Comparison of ENCODE assay signal across 1 cellular context in the genomic region with DNA sequence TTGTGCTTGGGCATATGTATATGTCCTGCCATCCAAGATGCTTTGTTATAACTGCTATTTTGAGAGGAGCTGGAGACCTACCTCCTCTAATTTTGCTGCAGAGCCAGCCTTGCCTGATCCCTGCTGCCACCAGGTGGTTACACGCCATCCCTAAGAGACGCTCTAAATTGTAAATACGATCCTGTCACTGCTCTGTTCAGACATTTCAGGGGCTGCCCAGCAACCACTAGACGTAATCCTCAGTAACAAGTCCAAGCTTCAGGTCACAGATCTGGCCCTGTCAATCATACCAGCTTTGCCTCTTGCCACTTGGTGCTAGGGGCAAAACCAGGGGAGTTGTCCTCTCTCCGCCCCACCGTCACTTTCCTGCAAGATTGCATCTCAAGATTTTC.
TF ChIP-seq lines count a peak whose summit lies in the region.

No MANE protein-coding gene starts in this region.

TF ChIP-seq in HepG2, 621 proteins besides CTCF, POLR2A, EP300 and RAD21:
- no peak for TF ChIP-seq SRSF1 (optimal IDR thresholded peaks at IDR 0.05; ENCODE audit: low read depth, low read length)
- TF ChIP-seq, protein P1, sequence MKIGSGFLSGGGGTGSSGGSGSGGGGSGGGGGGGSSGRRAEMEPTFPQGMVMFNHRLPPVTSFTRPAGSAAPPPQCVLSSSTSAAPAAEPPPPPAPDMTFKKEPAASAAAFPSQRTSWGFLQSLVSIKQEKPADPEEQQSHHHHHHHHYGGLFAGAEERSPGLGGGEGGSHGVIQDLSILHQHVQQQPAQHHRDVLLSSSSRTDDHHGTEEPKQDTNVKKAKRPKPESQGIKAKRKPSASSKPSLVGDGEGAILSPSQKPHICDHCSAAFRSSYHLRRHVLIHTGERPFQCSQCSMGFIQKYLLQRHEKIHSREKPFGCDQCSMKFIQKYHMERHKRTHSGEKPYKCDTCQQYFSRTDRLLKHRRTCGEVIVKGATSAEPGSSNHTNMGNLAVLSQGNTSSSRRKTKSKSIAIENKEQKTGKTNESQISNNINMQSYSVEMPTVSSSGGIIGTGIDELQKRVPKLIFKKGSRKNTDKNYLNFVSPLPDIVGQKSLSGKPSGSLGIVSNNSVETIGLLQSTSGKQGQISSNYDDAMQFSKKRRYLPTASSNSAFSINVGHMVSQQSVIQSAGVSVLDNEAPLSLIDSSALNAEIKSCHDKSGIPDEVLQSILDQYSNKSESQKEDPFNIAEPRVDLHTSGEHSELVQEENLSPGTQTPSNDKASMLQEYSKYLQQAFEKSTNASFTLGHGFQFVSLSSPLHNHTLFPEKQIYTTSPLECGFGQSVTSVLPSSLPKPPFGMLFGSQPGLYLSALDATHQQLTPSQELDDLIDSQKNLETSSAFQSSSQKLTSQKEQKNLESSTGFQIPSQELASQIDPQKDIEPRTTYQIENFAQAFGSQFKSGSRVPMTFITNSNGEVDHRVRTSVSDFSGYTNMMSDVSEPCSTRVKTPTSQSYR (CRISPR knock-in tag; IDR thresholded peaks at IDR 0.05; ENCODE audit: borderline replicate concordance): no peak
- no peak for TF ChIP-seq THAP8 (CRISPR knock-in tag; IDR thresholded peaks at IDR 0.05; ENCODE audit: borderline replicate concordance)
- no peak for TF ChIP-seq ZNF883 (CRISPR knock-in tag; IDR thresholded peaks at IDR 0.05; ENCODE audit: not compliant biosample characterization)
- no peak for TF ChIP-seq FOXA1 (IDR thresholded peaks at IDR 0.05)
- peak; percentile 27; the same call in 1 of the 2 replicates for TF ChIP-seq FOXA1 (CRISPR knock-in tag; IDR thresholded peaks at IDR 0.05)
- TF ChIP-seq SMC3 (IDR thresholded peaks at IDR 0.05; ENCODE audit: low read length): peak; percentile 54
- TF ChIP-seq ZNF761 (CRISPR knock-in tag; conservative IDR thresholded peaks at IDR 0.05): no peak
- peak; percentile 76 for TF ChIP-seq STAG1 (CRISPR knock-in tag; IDR thresholded peaks at IDR 0.05)
- no peak for TF ChIP-seq YEATS4 (CRISPR knock-in tag; IDR thresholded peaks at IDR 0.05; ENCODE audit: borderline replicate concordance)
- TF ChIP-seq TFE3 (CRISPR knock-in tag; IDR thresholded peaks at IDR 0.05): no peak
- no peak for TF ChIP-seq TP53 (CRISPR knock-in tag; conservative IDR thresholded peaks at IDR 0.05)
- TF ChIP-seq BATF2 (CRISPR knock-in tag; IDR thresholded peaks at IDR 0.05): no peak
- no peak for TF ChIP-seq RFXANK (CRISPR knock-in tag; IDR thresholded peaks at IDR 0.05)
TF ChIP-seq in HepG2: peak in this region for 3.
